In genomic region chr11:65718531-65718930, GRCh38 we compare ENCODE assay signal across 11 cellular contexts. TPM values are rescaled to one million over a fixed set of nuclear protein-coding genes. Genes with fewer than 3 reads are reported as not detected.
A peak's percentile ranks its signal among the peaks of the same experiment; 100 is the strongest.
DNase-seq lines count a peak whose midpoint lies in the region; ATAC-seq and FAIRE-seq lines count a peak whose summit lies in the region.
"Had no signal": no experiment of that assay in that cellular context is flagged by ENCODE, and none has a peak within 500 bp of the region (broad histone marks: within the 10 kb centered on the region; RNA-seq: fewer than 3 reads in every experiment).

No MANE protein-coding gene starts in this region.

- H3K9me3 Mint-ChIP-seq in CD4-positive, CD25-positive, alpha-beta regulatory T cell: no peaks in the 10 kb centered on the region
- H3K9me3 Mint-ChIP-seq in activated naive CD8-positive, alpha-beta T cell treated with anti-CD3 and anti-CD28 coated beads, Interleukin-2, amount 10 ng/mL, durations not matched to agents 7 days and 5 days: no peaks in the 10 kb centered on the region
- no peaks in the 10 kb centered on the region for H3K9me3 Mint-ChIP-seq in naive thymus-derived CD8-positive, alpha-beta T cell

- peaks cover 8% of the 10 kb centered on the region for H3K27me3 Mint-ChIP-seq in CD4-positive, CD25-positive, alpha-beta regulatory T cell
- H3K27me3 Mint-ChIP-seq in activated naive CD8-positive, alpha-beta T cell treated with anti-CD3 and anti-CD28 coated beads, Interleukin-2, amount 10 ng/mL, durations not matched to agents 7 days and 5 days: no peaks in the 10 kb centered on the region
- H3K27me3 Mint-ChIP-seq in naive thymus-derived CD8-positive, alpha-beta T cell: peaks cover 0 to 1% (median 0%) of the 10 kb centered on the region in 5 donors

- no peak overlapping the region for H3K27ac ChIP-seq in CD4-positive, CD25-positive, alpha-beta regulatory T cell (ENCODE audit: insufficient read depth, low read length, poor library complexity, severe bottlenecking)

- H3K4me3 ChIP-seq in CD4-positive, CD25-positive, alpha-beta regulatory T cell (ENCODE audit: low read depth, low read length): no peak overlapping the region

- H3K27ac Mint-ChIP-seq in CD4-positive, CD25-positive, alpha-beta regulatory T cell: peak overlapping the region in 1 of 3 donors; percentile 69
- no peak overlapping the region for H3K27ac Mint-ChIP-seq in activated naive CD8-positive, alpha-beta T cell treated with anti-CD3 and anti-CD28 coated beads, Interleukin-2, amount 10 ng/mL, durations not matched to agents 7 days and 5 days
- H3K27ac Mint-ChIP-seq in naive thymus-derived CD8-positive, alpha-beta T cell: peak overlapping the region in 7 of 10 donors; percentile 44 to 95 (median 78)

- no peaks in the 10 kb centered on the region for H3K27me3 ChIP-seq in CD4-positive, CD25-positive, alpha-beta regulatory T cell (ENCODE audit: control insufficient read depth, insufficient read depth, low read length)

- peak; percentile 13 for FAIRE-seq in HTR-8/SVneo (lab: Jason Lieb, UNC)

- peaks cover 53% of the 10 kb centered on the region for H3K36me3 ChIP-seq in CD4-positive, CD25-positive, alpha-beta regulatory T cell (ENCODE audit: control insufficient read depth, insufficient read depth, low read length)

- POLR2A ChIA-PET in activated naive CD8-positive, alpha-beta T cell treated with anti-CD3 and anti-CD28 coated beads, Interleukin-2, amount 10 ng/mL, durations not matched to agents 7 days and 5 days (lab: Charles Lee): interaction anchor here (1.0 kb wide), 1 partner anchor 140 kb away, joined by 3 read pairs; the partner anchor contains the start of gene CFL1
- POLR2A ChIA-PET in naive thymus-derived CD8-positive, alpha-beta T cell (lab: Charles Lee): interaction anchor here (1.2 kb wide), 1 partner anchor 99 kb away, joined by 3 read pairs; no protein-coding TSS in a partner anchor

- peaks cover 20% of the 10 kb centered on the region for H3K4me1 ChIP-seq in CD4-positive, CD25-positive, alpha-beta regulatory T cell (ENCODE audit: control insufficient read depth, insufficient read depth, low read length, poor library complexity, severe bottlenecking)

- peaks cover 0 to 48% (median 24%) of the 10 kb centered on the region in 4 donors for H3K4me1 Mint-ChIP-seq in CD4-positive, CD25-positive, alpha-beta regulatory T cell
- peaks cover 24% of the 10 kb centered on the region for H3K4me1 Mint-ChIP-seq in activated naive CD8-positive, alpha-beta T cell treated with anti-CD3 and anti-CD28 coated beads, Interleukin-2, amount 10 ng/mL, durations not matched to agents 7 days and 5 days
- peaks cover 24 to 60% (median 48%) of the 10 kb centered on the region in 4 donors for H3K4me1 Mint-ChIP-seq in naive thymus-derived CD8-positive, alpha-beta T cell

- DNase-seq in CD4-positive, CD25-positive, alpha-beta regulatory T cell: no peak
- DNase-seq in HTR-8/SVneo (ENCODE audit: insufficient read length, low spot score): no peak
- DNase-seq in activated naive CD8-positive, alpha-beta T cell treated with anti-CD3 and anti-CD28 coated beads, Interleukin-2, amount 10 ng/mL, durations not matched to agents 7 days and 5 days: no peak
- no peak for DNase-seq in naive thymus-derived CD8-positive, alpha-beta T cell
- no peak for DNase-seq in NCI-H748 treated with DMSO at 0.1 percent for 48 hours (lab: John Stamatoyannopoulos, UW)
- DNase-seq in HT-29 (ENCODE audit: low spot score): no peak
- no peak for DNase-seq in pons (ENCODE audit: low spot score)
- DNase-seq: DMS 273 treated with DMSO at 0.1 percent for 48 hours, foreskin melanocyte, SIG-M5 had no signal

- H3K9me3 ChIP-seq in CD4-positive, CD25-positive, alpha-beta regulatory T cell (ENCODE audit: control insufficient read depth in 2 of 2, low read length in 2 of 2): no peaks in the 10 kb centered on the region

- H3K4me3 Mint-ChIP-seq in CD4-positive, CD25-positive, alpha-beta regulatory T cell: peak overlapping the region; percentile 65 to 92 (median 90)
- H3K4me3 Mint-ChIP-seq in activated naive CD8-positive, alpha-beta T cell treated with anti-CD3 and anti-CD28 coated beads, Interleukin-2, amount 10 ng/mL, durations not matched to agents 7 days and 5 days: peak overlapping the region; percentile 95
- H3K4me3 Mint-ChIP-seq in naive thymus-derived CD8-positive, alpha-beta T cell: peak overlapping the region; percentile 80 to 95 (median 92)

- no peak for ATAC-seq in CD4-positive, CD25-positive, alpha-beta regulatory T cell (ENCODE audit: low read depth in 2 of 2)
- no peak for ATAC-seq in activated naive CD8-positive, alpha-beta T cell treated with anti-CD3 and anti-CD28 coated beads, Interleukin-2, amount 10 ng/mL, durations not matched to agents 7 days and 5 days (ENCODE audit: low read depth)
- ATAC-seq in naive thymus-derived CD8-positive, alpha-beta T cell: no peak
- no peak for ATAC-seq in GM18502 (IDR thresholded peaks at IDR 0.05; ENCODE audit: poor library complexity, unreplicated experiment)

- H3K36me3 Mint-ChIP-seq in CD4-positive, CD25-positive, alpha-beta regulatory T cell: peaks cover 30% of the 10 kb centered on the region
- peaks cover 23% of the 10 kb centered on the region for H3K36me3 Mint-ChIP-seq in activated naive CD8-positive, alpha-beta T cell treated with anti-CD3 and anti-CD28 coated beads, Interleukin-2, amount 10 ng/mL, durations not matched to agents 7 days and 5 days
- peaks cover 8 to 57% (median 11%) of the 10 kb centered on the region in 3 donors for H3K36me3 Mint-ChIP-seq in naive thymus-derived CD8-positive, alpha-beta T cell

RNA-seq across cellular contexts. Expression of gene RNASEH2C, which starts 2.1 kb away (rescaled TPM):
- total RNA-seq in CD4-positive, CD25-positive, alpha-beta regulatory T cell: 28.3 TPM
- 10 to 100 TPM; 60.6 to 83.8 (median 72.6) TPM for polyA plus RNA-seq in CD4-positive, CD25-positive, alpha-beta regulatory T cell
- total RNA-seq in activated naive CD8-positive, alpha-beta T cell treated with anti-CD3 and anti-CD28 coated beads, Interleukin-2, amount 10 ng/mL, durations not matched to agents 7 days and 5 days: 10 to 100 TPM; 74.8 to 84.2 TPM
- 10 to 100 TPM; 62.0 to 69.9 TPM for total RNA-seq in naive thymus-derived CD8-positive, alpha-beta T cell
- 10 to 100 TPM; 73.4 to 99.0 (median 98.2) TPM for polyA plus RNA-seq in naive thymus-derived CD8-positive, alpha-beta T cell
- 47.3 and 71.2 TPM in 2 replicates for total RNA-seq in HT-29 (2014; rRNA removed; shearing (Covaris generic))

RNA-seq across cellular contexts. Expression of gene KAT5, which starts 6.5 kb away (rescaled TPM):
- 127 TPM for total RNA-seq in CD4-positive, CD25-positive, alpha-beta regulatory T cell
- 10 to 100 TPM; 45.4 to 62.7 (median 55.7) TPM for polyA plus RNA-seq in CD4-positive, CD25-positive, alpha-beta regulatory T cell
- 10 to 100 TPM; 75.6 to 82.6 TPM for total RNA-seq in activated naive CD8-positive, alpha-beta T cell treated with anti-CD3 and anti-CD28 coated beads, Interleukin-2, amount 10 ng/mL, durations not matched to agents 7 days and 5 days
- 100 to 1,000 TPM; 105 to 125 TPM for total RNA-seq in naive thymus-derived CD8-positive, alpha-beta T cell
- 10 to 100 TPM; 38.0 to 57.3 (median 54.0) TPM for polyA plus RNA-seq in naive thymus-derived CD8-positive, alpha-beta T cell
- total RNA-seq in HT-29 (2014; rRNA removed; shearing (Covaris generic)): 106 and 112 TPM in 2 replicates

RNA-seq across cellular contexts. Expression of gene RELA, which starts 55.8 kb away (rescaled TPM):
- total RNA-seq in CD4-positive, CD25-positive, alpha-beta regulatory T cell: 295 TPM
- polyA plus RNA-seq in CD4-positive, CD25-positive, alpha-beta regulatory T cell: 10 to 100 TPM; 40.3 to 66.1 (median 53.3) TPM
- 100 to 1,000 TPM; 112 to 117 TPM for total RNA-seq in activated naive CD8-positive, alpha-beta T cell treated with anti-CD3 and anti-CD28 coated beads, Interleukin-2, amount 10 ng/mL, durations not matched to agents 7 days and 5 days
- 100 to 1,000 TPM; 175 to 184 TPM for total RNA-seq in naive thymus-derived CD8-positive, alpha-beta T cell
- polyA plus RNA-seq in naive thymus-derived CD8-positive, alpha-beta T cell: 10 to 100 TPM; 38.4 to 69.8 (median 56.6) TPM
- 87.3 and 112 TPM in 2 replicates for total RNA-seq in HT-29 (2014; rRNA removed; shearing (Covaris generic))
